ENCODE assay signal across 13 cellular contexts in genomic region chr5:153429734-153430133, GRCh38.
DNase-seq lines count a peak whose midpoint lies in the region; ATAC-seq and TF ChIP-seq lines count a peak whose summit lies in the region.
"Had no signal": no experiment of that assay in that cellular context is flagged by ENCODE, and none has a peak within 500 bp of the region (broad histone marks: within the 10 kb centered on the region; RNA-seq: fewer than 3 reads in every experiment).

No MANE protein-coding gene starts in this region.

- H3K27ac ChIP-seq in left ventricle myocardium inferior (replicated peaks), result no peak overlapping the region
- H3K27ac ChIP-seq in A673 (ENCODE audit: low read depth, low read length, poor library complexity, severe bottlenecking), result no peak overlapping the region
- H3K27ac ChIP-seq: dorsolateral prefrontal cortex had no signal

- H3K27ac Mint-ChIP-seq in glutamatergic neuron (ENCODE audit: unreplicated experiment), result no peak overlapping the region
- H3K27ac Mint-ChIP-seq: activated T-helper 2 cell treated with anti-CD3 and anti-CD28 coated beads, Interferon-gamma antibody, Interleukin-2, Interleukin-4, amounts not matched to agents 10 μg/mL and 5 μg/mL and 100 μg/mL, durations not matched to agents 14 hours and 24 hours and 36 hours had no signal

- ATAC-seq in GM18517 (IDR thresholded peaks at IDR 0.05; ENCODE audit: unreplicated experiment) (peak; percentile 78), GM21360 (IDR thresholded peaks at IDR 0.05; ENCODE audit: unreplicated experiment) (peak; percentile 80), HG02840 (IDR thresholded peaks at IDR 0.05; ENCODE audit: low FRiP score, unreplicated experiment) (peak; percentile 67), HG03521 (IDR thresholded peaks at IDR 0.05; ENCODE audit: unreplicated experiment) (peak; percentile 64)

- intact Hi-C loops in left ventricle myocardium inferior (cut with micrococcal nuclease) (no loop called here), A673 (cut with micrococcal nuclease; ENCODE audit: unreplicated experiment) (no loop called here)

- peaks cover 2% of the 10 kb centered on the region for H3K27me3 Mint-ChIP-seq in glutamatergic neuron (ENCODE audit: unreplicated experiment)

- H3K4me3 ChIP-seq in left ventricle myocardium inferior (no peak overlapping the region), A673 (ENCODE audit: low read depth, low read length, poor library complexity, severe bottlenecking) (no peak overlapping the region)
- H3K4me3 ChIP-seq: dorsolateral prefrontal cortex had no signal

- H3K4me1 ChIP-seq in left ventricle myocardium inferior, result no peaks in the 10 kb centered on the region
- H3K4me1 ChIP-seq in A673 (ENCODE audit: insufficient read depth, low read length, poor library complexity, severe bottlenecking), result no peaks in the 10 kb centered on the region

- BruUV-seq in A673 (replicated peaks; lab: Mats Ljungman, UMichigan), result no TSS peak

- DNase-seq in left ventricle myocardium inferior (no peak), middle frontal gyrus (ENCODE audit: extremely low spot score, low spot score) (no peak), glutamatergic neuron (no peak), A673 (ENCODE audit: low spot score) (no peak)
- DNase-seq: activated CD4-positive, alpha-beta T cell treated with anti-CD3 and anti-CD28 coated beads, Interleukin-2, amount 50 U/mL, for 4 hours; dorsolateral prefrontal cortex; NCI-H2107; SHP77 treated with DMSO at 0.1 percent for 48 hours had no signal

- no peaks in the 10 kb centered on the region for H3K9me3 ChIP-seq in left ventricle myocardium inferior (replicated peaks)
- H3K9me3 ChIP-seq in A673 (ENCODE audit: low read depth, low read length, poor library complexity, severe bottlenecking), result no peaks in the 10 kb centered on the region

- TF ChIP-seq CTCF in left ventricle myocardium inferior (IDR thresholded peaks at IDR 0.05; ENCODE audit: borderline replicate concordance) (no peak), glutamatergic neuron (IDR thresholded peaks at IDR 0.05; ENCODE audit: partially characterized antibody, unreplicated experiment) (no peak), A673 (conservative IDR thresholded peaks at IDR 0.05; ENCODE audit: low read depth, low read length) (no peak)

- H3K27me3 ChIP-seq in left ventricle myocardium inferior (ENCODE audit: low read depth) (peaks cover 31% of the 10 kb centered on the region), A673 (replicated peaks; ENCODE audit: insufficient read depth, low read depth, low read length, poor library complexity) (peaks cover 6% of the 10 kb centered on the region)

- no peak overlapping the region for H3K4me3 Mint-ChIP-seq in glutamatergic neuron (ENCODE audit: unreplicated experiment)

- POLR2A ChIA-PET in A673 (lab: Charles Lee; ENCODE audit: low non-redundant PET), result no interaction called here

- peaks cover under 1% of the 10 kb centered on the region for H3K36me3 Mint-ChIP-seq in glutamatergic neuron (ENCODE audit: unreplicated experiment)

- H3K36me3 ChIP-seq in left ventricle myocardium inferior (no peaks in the 10 kb centered on the region), A673 (ENCODE audit: insufficient read depth, low read length, poor library complexity, severe bottlenecking) (no peaks in the 10 kb centered on the region)

- CTCF ChIA-PET in A673 (lab: Charles Lee), result no interaction called here

- H3K9me3 Mint-ChIP-seq in glutamatergic neuron (ENCODE audit: unreplicated experiment), result no peaks in the 10 kb centered on the region
- H3K9me3 Mint-ChIP-seq: activated T-helper 2 cell treated with anti-CD3 and anti-CD28 coated beads, Interferon-gamma antibody, Interleukin-2, Interleukin-4, amounts not matched to agents 10 μg/mL and 5 μg/mL and 100 μg/mL, durations not matched to agents 14 hours and 24 hours and 36 hours had no signal

- no peaks in the 10 kb centered on the region for H3K4me1 Mint-ChIP-seq in glutamatergic neuron (ENCODE audit: low read depth, unreplicated experiment)
